Comparison of ENCODE assay signal across 20 cellular contexts in genomic region chr10:30882281-30882680, GRCh38.
"Had no signal": no experiment of that assay in that cellular context is flagged by ENCODE, and none has a peak within 500 bp of the region (broad histone marks: within the 10 kb centered on the region; RNA-seq: fewer than 3 reads in every experiment).

No MANE protein-coding gene starts in this region.

- H3K4me3 Mint-ChIP-seq: activated CD4-positive, alpha-beta memory T cell treated with anti-CD3 and anti-CD28 coated beads, Interleukin-2, amount 10 ng/mL, durations not matched to agents 7 days and 5 days; activated naive CD4-positive, alpha-beta T cell treated with anti-CD3 and anti-CD28 coated beads for 36 hours; activated T-cell treated with anti-CD3 and anti-CD28 coated beads, Interleukin-2, amount 50 U/mL, for 72 hours; natural killer cell treated with Interleukin-12 subunit alpha and Interleukin-12 subunit beta and Interleukin-15 and Interleukin-18, amount 100 ng/mL, for 72 hours; T-helper 1 cell treated with Interleukin-12 subunit alpha and Interleukin-12 subunit beta and Interleukin-4 antibody, amounts not matched to agents 30 μg/mL and 1 μg/mL, for 36 hours; type B pancreatic cell had no signal

- DNase-seq: activated CD4-positive, alpha-beta memory T cell treated with anti-CD3 and anti-CD28 coated beads, Interleukin-2, amount 10 ng/mL, durations not matched to agents 7 days and 5 days; activated CD4-positive, alpha-beta T cell treated with anti-CD3 and anti-CD28 coated beads for 4 hours; activated CD4-positive, CD25-positive, alpha-beta regulatory T cell; activated effector memory CD4-positive, alpha-beta T cell treated with Interleukin-2 at 50 U/mL for 16 hours; activated naive CD4-positive, alpha-beta T cell treated with anti-CD3 and anti-CD28 coated beads for 36 hours; activated T-cell treated with anti-CD3 and anti-CD28 coated beads, Interleukin-2, amount 50 U/mL, for 72 hours; body of pancreas; caudate nucleus; esophagus squamous epithelium; hippocampal formation; left ventricle myocardium inferior; pancreas; right cardiac atrium; stimulated activated CD4-positive, alpha-beta T cell treated with anti-CD3 and anti-CD28 coated beads, Interleukin-4, amount 100 ng/mL, for 24 hours; stimulated activated naive CD4-positive, alpha-beta T cell treated with Interleukin-2 at 50 U/mL for 16 hours had no signal

- H3K27me3 Mint-ChIP-seq: activated CD4-positive, alpha-beta memory T cell treated with anti-CD3 and anti-CD28 coated beads, Interleukin-2, amount 10 ng/mL, durations not matched to agents 7 days and 5 days; natural killer cell treated with Interleukin-12 subunit alpha and Interleukin-12 subunit beta and Interleukin-15 and Interleukin-18, amount 100 ng/mL, for 72 hours; type B pancreatic cell had no signal

- H3K4me3 ChIP-seq: body of pancreas, esophagus squamous epithelium, left ventricle myocardium inferior, pancreas, thoracic aorta had no signal

- FAIRE-seq: frontal cortex, pancreas had no signal

- H3K36me3 Mint-ChIP-seq: natural killer cell treated with Interleukin-12 subunit alpha and Interleukin-12 subunit beta and Interleukin-15 and Interleukin-18, amount 100 ng/mL, for 72 hours; type B pancreatic cell had no signal

- H3K27ac Mint-ChIP-seq: activated CD4-positive, alpha-beta memory T cell treated with anti-CD3 and anti-CD28 coated beads, Interleukin-2, amount 10 ng/mL, durations not matched to agents 7 days and 5 days; activated naive CD4-positive, alpha-beta T cell treated with anti-CD3 and anti-CD28 coated beads for 36 hours; activated T-cell treated with anti-CD3 and anti-CD28 coated beads, Interleukin-2, amount 50 U/mL, for 72 hours; natural killer cell treated with Interleukin-12 subunit alpha and Interleukin-12 subunit beta and Interleukin-15 and Interleukin-18, amount 100 ng/mL, for 72 hours; T-helper 1 cell treated with Interleukin-12 subunit alpha and Interleukin-12 subunit beta and Interleukin-4 antibody, amounts not matched to agents 30 μg/mL and 1 μg/mL, for 36 hours; type B pancreatic cell had no signal

- H3K4me1 Mint-ChIP-seq: activated CD4-positive, alpha-beta memory T cell treated with anti-CD3 and anti-CD28 coated beads, Interleukin-2, amount 10 ng/mL, durations not matched to agents 7 days and 5 days had no signal

- ATAC-seq: activated T-cell treated with anti-CD3 and anti-CD28 coated beads, Interleukin-2, amount 50 U/mL, for 72 hours; body of pancreas; natural killer cell treated with Interleukin-12 subunit alpha and Interleukin-12 subunit beta and Interleukin-15 and Interleukin-18, amount 100 ng/mL, for 72 hours; pancreas; right cardiac atrium had no signal

- H3K9me3 Mint-ChIP-seq: activated CD4-positive, alpha-beta memory T cell treated with anti-CD3 and anti-CD28 coated beads, Interleukin-2, amount 10 ng/mL, durations not matched to agents 7 days and 5 days; activated naive CD4-positive, alpha-beta T cell treated with anti-CD3 and anti-CD28 coated beads for 36 hours; activated T-cell treated with anti-CD3 and anti-CD28 coated beads, Interleukin-2, amount 50 U/mL, for 72 hours; natural killer cell treated with Interleukin-12 subunit alpha and Interleukin-12 subunit beta and Interleukin-15 and Interleukin-18, amount 100 ng/mL, for 72 hours; T-helper 1 cell treated with Interleukin-12 subunit alpha and Interleukin-12 subunit beta and Interleukin-4 antibody, amounts not matched to agents 30 μg/mL and 1 μg/mL, for 36 hours; type B pancreatic cell had no signal
